21 cellular contexts compared by ENCODE assay signal in the genomic region with DNA sequence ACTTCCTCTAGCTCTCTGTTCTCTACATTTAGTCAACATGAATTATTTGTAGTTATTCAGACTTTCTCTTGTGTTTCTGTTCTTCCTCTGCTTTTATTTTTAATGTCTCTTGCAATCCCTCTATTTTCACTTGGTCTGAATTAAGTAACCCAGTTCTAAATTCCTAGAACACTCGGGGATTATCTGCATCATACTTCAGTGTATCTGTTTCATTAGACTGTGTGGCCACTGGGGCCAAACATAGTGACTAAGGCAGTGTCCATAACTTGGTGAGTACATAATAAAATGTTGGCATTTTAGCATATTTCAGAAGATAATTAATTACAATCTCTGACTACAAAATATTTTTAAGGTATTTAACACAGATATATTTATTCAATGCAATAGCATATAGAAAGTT.
A peak's percentile ranks its signal among the peaks of the same experiment; 100 is the strongest.
DNase-seq lines count a peak whose midpoint lies in the region; ATAC-seq, FAIRE-seq and TF ChIP-seq lines count a peak whose summit lies in the region.
"Had no signal": no experiment of that assay in that cellular context is flagged by ENCODE, and none has a peak within 500 bp of the region (broad histone marks: within the 10 kb centered on the region; RNA-seq: fewer than 3 reads in every experiment).

No MANE protein-coding gene starts in this region.

- H3K4me1 Mint-ChIP-seq in nephron progenitor cell: peaks cover 6% of the 10 kb centered on the region
- H3K4me1 Mint-ChIP-seq: CD14-positive monocyte; CD8-positive, alpha-beta memory T cell had no signal

- CTCF ChIA-PET in A549 (lab: Yijun Ruan, JAX): no interaction called here

- no peak overlapping the region for H3K4me3 ChIP-seq in A549
- H3K4me3 ChIP-seq in adipocyte (ENCODE audit: low read length): no peak overlapping the region
- H3K4me3 ChIP-seq in hepatocyte: no peak overlapping the region
- H3K4me3 ChIP-seq in right lobe of liver: no peak overlapping the region
- H3K4me3 ChIP-seq: BLaER1 had no signal

- peaks cover 3% of the 10 kb centered on the region for H3K27me3 Mint-ChIP-seq in nephron progenitor cell (ENCODE audit: low read depth, poor library complexity)
- H3K27me3 Mint-ChIP-seq: CD4-positive, alpha-beta memory T cell; CD4-positive, CD25-positive, alpha-beta regulatory T cell; CD8-positive, alpha-beta memory T cell had no signal

- intact Hi-C loops in right lobe of liver (cut with DNase I): no loop called here

- H3K4me2 ChIP-seq in A549 (no peak overlapping the region), hepatocyte (no peak overlapping the region)
- H3K4me2 ChIP-seq: BLaER1 had no signal

- TF ChIP-seq POLR2A in A549 (IDR thresholded peaks at IDR 0.05; ENCODE audit: low read length): no peak
- TF ChIP-seq POLR2A in right lobe of liver (IDR thresholded peaks at IDR 0.05): no peak

- ATAC-seq in A549 (no peak), right lobe of liver (no peak)

- H3K36me3 Mint-ChIP-seq in nephron progenitor cell (ENCODE audit: low read depth): peaks cover 21% of the 10 kb centered on the region
- H3K36me3 Mint-ChIP-seq: CD14-positive monocyte; CD4-positive, CD25-positive, alpha-beta regulatory T cell had no signal

- no peak overlapping the region for H3K9ac ChIP-seq in adipocyte (ENCODE audit: low read length)
- H3K9ac ChIP-seq: BLaER1 had no signal

- H3K4me1 ChIP-seq in A549 (no peaks in the 10 kb centered on the region), adipocyte (ENCODE audit: control insufficient read depth, insufficient read depth, low read length) (no peaks in the 10 kb centered on the region), hepatocyte (ENCODE audit: insufficient read depth) (no peaks in the 10 kb centered on the region), right lobe of liver (no peaks in the 10 kb centered on the region)
- H3K4me1 ChIP-seq: BE2C, BLaER1 had no signal

- H3K79me2 ChIP-seq in hepatocyte: no peaks in the 10 kb centered on the region

- no peaks in the 10 kb centered on the region for H3K36me3 ChIP-seq in adipocyte (ENCODE audit: control insufficient read depth, insufficient read depth, low read length, severe bottlenecking)
- H3K36me3 ChIP-seq in hepatocyte (replicated peaks; ENCODE audit: insufficient read depth, low read depth): no peaks in the 10 kb centered on the region
- H3K36me3 ChIP-seq in right lobe of liver: no peaks in the 10 kb centered on the region
- H3K36me3 ChIP-seq: BE2C, BLaER1 had no signal

- no peaks in the 10 kb centered on the region for H3K9me2 ChIP-seq in hepatocyte (replicated peaks; ENCODE audit: insufficient read depth)

- H3K9me3 ChIP-seq in A549 (no peaks in the 10 kb centered on the region), adipocyte (ENCODE audit: control insufficient read depth, low read length) (no peaks in the 10 kb centered on the region), hepatocyte (ENCODE audit: low read depth) (no peaks in the 10 kb centered on the region), right lobe of liver (no peaks in the 10 kb centered on the region)
- H3K9me3 ChIP-seq: BE2C, BLaER1 had no signal

- WGBS in A549 (ENCODE audit: missing lambda C conversion rate): 11% methylated on average over 1 of the region's 1 CpG
- 65% methylated on average over 1 of the region's 1 CpG for WGBS in hepatocyte (ENCODE audit: low lambda C conversion rate, missing lambda C conversion rate)
- WGBS in right lobe of liver (ENCODE audit: insufficient coverage, low coverage, low lambda C conversion rate, missing lambda C conversion rate): 50% methylated on average over 1 of the region's 1 CpG

- no peak overlapping the region for H3K4me3 Mint-ChIP-seq in nephron progenitor cell
- H3K4me3 Mint-ChIP-seq: CD14-positive monocyte; CD4-positive, alpha-beta memory T cell; CD4-positive, CD25-positive, alpha-beta regulatory T cell; CD8-positive, alpha-beta memory T cell had no signal

- no peaks in the 10 kb centered on the region for H3K27me3 ChIP-seq in adipocyte (replicated peaks; ENCODE audit: control insufficient read depth, insufficient read depth, low read length)
- no peaks in the 10 kb centered on the region for H3K27me3 ChIP-seq in hepatocyte
- no peaks in the 10 kb centered on the region for H3K27me3 ChIP-seq in right lobe of liver
- H3K27me3 ChIP-seq: BE2C, BLaER1 had no signal

- FAIRE-seq in A549 (lab: Jason Lieb, UNC) (peak; percentile 59), D721Med (lab: Jason Lieb, UNC) (peak; percentile 21)
- FAIRE-seq: GM12891, GM19239 had no signal

- no peak for TF ChIP-seq CTCF in A549 (IDR thresholded peaks at IDR 0.05)
- TF ChIP-seq CTCF in D721Med (IDR thresholded peaks at IDR 0.05; ENCODE audit: insufficient read depth, missing control alignments): no peak
- no peak for TF ChIP-seq CTCF in nephron progenitor cell (IDR thresholded peaks at IDR 0.05)
- no peak for TF ChIP-seq CTCF in hepatocyte (IDR thresholded peaks at IDR 0.05; ENCODE audit: poor library complexity)
- TF ChIP-seq CTCF in right lobe of liver (IDR thresholded peaks at IDR 0.05): no peak

- peak overlapping the region; percentile 12 for H3K27ac Mint-ChIP-seq in nephron progenitor cell
- H3K27ac Mint-ChIP-seq: CD14-positive monocyte; CD4-positive, CD25-positive, alpha-beta regulatory T cell; CD8-positive, alpha-beta memory T cell had no signal

- no peak for TF ChIP-seq RAD21 in A549 (conservative IDR thresholded peaks at IDR 0.05 in 1 of 2, IDR thresholded peaks at IDR 0.05 in 1 of 2)

- no peak for DNase-seq in A549 (ENCODE audit: low read depth in 1 of 2, low spot score in 1 of 2)
- no peak for DNase-seq in D721Med (ENCODE audit: insufficient read length, low spot score)
- peak; percentile 44 for DNase-seq in adipocyte (ENCODE audit: low read depth)
- no peak for DNase-seq in nephron progenitor cell
- DNase-seq in dermis blood vessel endothelial cell: no peak
- no peak for DNase-seq in hepatocyte (ENCODE audit: low spot score)
- DNase-seq in AG08395 (ENCODE audit: low spot score): no peak
- no peak for DNase-seq in right lobe of liver
- DNase-seq: 8988T; BE2C; C1 segment of cervical spinal cord; CD4-positive, alpha-beta memory T cell; CD4-positive, CD25-positive, alpha-beta regulatory T cell; CD8-positive, alpha-beta memory T cell; COR-L47; DMS79 treated with DMSO at 0.1 percent for 48 hours; GF-D8 had no signal

- peaks cover 31% of the 10 kb centered on the region for H3K9me3 Mint-ChIP-seq in nephron progenitor cell

- no peak for TF ChIP-seq EP300 in A549 (IDR thresholded peaks at IDR 0.05)

- H4K20me1 ChIP-seq in hepatocyte (ENCODE audit: insufficient read depth, poor library complexity, severe bottlenecking): no peaks in the 10 kb centered on the region
- H4K20me1 ChIP-seq: BLaER1 had no signal

- POLR2A ChIA-PET in A549 (lab: Yijun Ruan, JAX): no interaction called here

- H2AFZ ChIP-seq in hepatocyte: no peak overlapping the region

- no peak overlapping the region for H3K27ac ChIP-seq in A549
- H3K27ac ChIP-seq in hepatocyte: no peak overlapping the region
- no peak overlapping the region for H3K27ac ChIP-seq in right lobe of liver
- H3K27ac ChIP-seq: BLaER1 had no signal

TF ChIP-seq in A549, 52 proteins besides CTCF, POLR2A, EP300 and RAD21:
- TF ChIP-seq SMC3 (IDR thresholded peaks at IDR 0.05) (no peak), EHF (CRISPR knock-in tag; IDR thresholded peaks at IDR 0.05) (no peak), SREBF2 (IDR thresholded peaks at IDR 0.05) (no peak)
- TF ChIP-seq, protein P1, sequence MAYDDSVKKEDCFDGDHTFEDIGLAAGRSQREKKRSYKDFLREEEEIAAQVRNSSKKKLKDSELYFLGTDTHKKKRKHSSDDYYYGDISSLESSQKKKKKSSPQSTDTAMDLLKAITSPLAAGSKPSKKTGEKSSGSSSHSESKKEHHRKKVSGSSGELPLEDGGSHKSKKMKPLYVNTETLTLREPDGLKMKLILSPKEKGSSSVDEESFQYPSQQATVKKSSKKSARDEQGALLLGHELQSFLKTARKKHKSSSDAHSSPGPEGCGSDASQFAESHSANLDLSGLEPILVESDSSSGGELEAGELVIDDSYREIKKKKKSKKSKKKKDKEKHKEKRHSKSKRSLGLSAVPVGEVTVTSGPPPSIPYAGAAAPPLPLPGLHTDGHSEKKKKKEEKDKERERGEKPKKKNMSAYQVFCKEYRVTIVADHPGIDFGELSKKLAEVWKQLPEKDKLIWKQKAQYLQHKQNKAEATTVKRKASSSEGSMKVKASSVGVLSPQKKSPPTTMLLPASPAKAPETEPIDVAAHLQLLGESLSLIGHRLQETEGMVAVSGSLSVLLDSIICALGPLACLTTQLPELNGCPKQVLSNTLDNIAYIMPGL (CRISPR knock-in tag; IDR thresholded peaks at IDR 0.05; ENCODE audit: borderline replicate concordance): no peak
